ENCODE assay signal across 1 cellular context in genomic region chr11:65779919-65780769, GRCh38.
A peak's percentile ranks its signal among the peaks of the same experiment; 100 is the strongest.
TF ChIP-seq lines count a peak whose summit lies in the region.

No MANE protein-coding gene starts in this region.

TF ChIP-seq in GM12878, 131 proteins besides CTCF, POLR2A, EP300 and RAD21 (continued from another document and continues in another):
- TF ChIP-seq, protein P1, sequence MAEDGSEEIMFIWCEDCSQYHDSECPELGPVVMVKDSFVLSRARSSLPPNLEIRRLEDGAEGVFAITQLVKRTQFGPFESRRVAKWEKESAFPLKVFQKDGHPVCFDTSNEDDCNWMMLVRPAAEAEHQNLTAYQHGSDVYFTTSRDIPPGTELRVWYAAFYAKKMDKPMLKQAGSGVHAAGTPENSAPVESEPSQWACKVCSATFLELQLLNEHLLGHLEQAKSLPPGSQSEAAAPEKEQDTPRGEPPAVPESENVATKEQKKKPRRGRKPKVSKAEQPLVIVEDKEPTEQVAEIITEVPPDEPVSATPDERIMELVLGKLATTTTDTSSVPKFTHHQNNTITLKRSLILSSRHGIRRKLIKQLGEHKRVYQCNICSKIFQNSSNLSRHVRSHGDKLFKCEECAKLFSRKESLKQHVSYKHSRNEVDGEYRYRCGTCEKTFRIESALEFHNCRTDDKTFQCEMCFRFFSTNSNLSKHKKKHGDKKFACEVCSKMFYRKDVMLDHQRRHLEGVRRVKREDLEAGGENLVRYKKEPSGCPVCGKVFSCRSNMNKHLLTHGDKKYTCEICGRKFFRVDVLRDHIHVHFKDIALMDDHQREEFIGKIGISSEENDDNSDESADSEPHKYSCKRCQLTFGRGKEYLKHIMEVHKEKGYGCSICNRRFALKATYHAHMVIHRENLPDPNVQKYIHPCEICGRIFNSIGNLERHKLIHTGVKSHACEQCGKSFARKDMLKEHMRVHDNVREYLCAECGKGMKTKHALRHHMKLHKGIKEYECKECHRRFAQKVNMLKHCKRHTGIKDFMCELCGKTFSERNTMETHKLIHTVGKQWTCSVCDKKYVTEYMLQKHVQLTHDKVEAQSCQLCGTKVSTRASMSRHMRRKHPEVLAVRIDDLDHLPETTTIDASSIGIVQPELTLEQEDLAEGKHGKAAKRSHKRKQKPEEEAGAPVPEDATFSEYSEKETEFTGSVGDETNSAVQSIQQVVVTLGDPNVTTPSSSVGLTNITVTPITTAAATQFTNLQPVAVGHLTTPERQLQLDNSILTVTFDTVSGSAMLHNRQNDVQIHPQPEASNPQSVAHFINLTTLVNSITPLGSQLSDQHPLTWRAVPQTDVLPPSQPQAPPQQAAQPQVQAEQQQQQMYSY (CRISPR knock-in tag; IDR thresholded peaks at IDR 0.05): no peak
- TF ChIP-seq E2F8 (IDR thresholded peaks at IDR 0.05; ENCODE audit: low read depth, partially characterized antibody): no peak
- no peak for TF ChIP-seq ATF7 (IDR thresholded peaks at IDR 0.05; ENCODE audit: low read depth)
- peak; percentile 54 to 65; a peak in 3 of 4 replicates for TF ChIP-seq BHLHE40 (IDR thresholded peaks at IDR 0.05; ENCODE audit: borderline replicate concordance in 1 of 2, low read depth in 2 of 2, low read length in 1 of 2)
- peak; percentile 60; the same call in 1 of the 2 replicates for TF ChIP-seq MXI1 (IDR thresholded peaks at IDR 0.05; ENCODE audit: low read depth, low read length)
- TF ChIP-seq ASH2L (IDR thresholded peaks at IDR 0.05; ENCODE audit: borderline replicate concordance, low read depth): no peak
- no peak for TF ChIP-seq IKZF2 (IDR thresholded peaks at IDR 0.05)
- no peak for TF ChIP-seq NR2C2 (IDR thresholded peaks at IDR 0.05; ENCODE audit: borderline replicate concordance, control insufficient read depth, insufficient read length, low read depth)
- no peak for TF ChIP-seq SPI1 (IDR thresholded peaks at IDR 0.05; ENCODE audit: borderline replicate concordance, insufficient read depth, low read depth, low read length)
- TF ChIP-seq TCF3 (IDR thresholded peaks at IDR 0.05; ENCODE audit: borderline replicate concordance, insufficient read depth, low read depth, low read length): no peak
- TF ChIP-seq LARP7 (IDR thresholded peaks at IDR 0.05): peak; percentile 82; the same call in 1 of the 2 replicates
- TF ChIP-seq CBFB (IDR thresholded peaks at IDR 0.05; ENCODE audit: low read depth): no peak
- no peak for TF ChIP-seq NR2C1 (IDR thresholded peaks at IDR 0.05)
- TF ChIP-seq SP1 (IDR thresholded peaks at IDR 0.05; ENCODE audit: low read depth, low read length): no peak
- no peak for TF ChIP-seq TCF7 (IDR thresholded peaks at IDR 0.05; ENCODE audit: borderline replicate concordance)
- no peak for TF ChIP-seq MEF2B (IDR thresholded peaks at IDR 0.05; ENCODE audit: partially characterized antibody, poor library complexity, severe bottlenecking)
- TF ChIP-seq ZNF24 (IDR thresholded peaks at IDR 0.05): no peak
- TF ChIP-seq GABPA (IDR thresholded peaks at IDR 0.05; ENCODE audit: low read depth): no peak
- TF ChIP-seq SIN3A (IDR thresholded peaks at IDR 0.05; ENCODE audit: low read depth, low read length): peak; percentile 89
- TF ChIP-seq RAD51 (IDR thresholded peaks at IDR 0.05): no peak
- no peak for TF ChIP-seq PML (IDR thresholded peaks at IDR 0.05; ENCODE audit: low read length)
- peak; percentile 91 for TF ChIP-seq SMC3 (IDR thresholded peaks at IDR 0.05; ENCODE audit: borderline replicate concordance, low read length)
- TF ChIP-seq TAF1 (IDR thresholded peaks at IDR 0.05; ENCODE audit: borderline replicate concordance, low read depth, low read length): no peak
- peak; percentile 31; the same call in 1 of the 2 replicates for TF ChIP-seq BACH1 (IDR thresholded peaks at IDR 0.05; ENCODE audit: borderline replicate concordance)
- no peak for TF ChIP-seq MTA2 (IDR thresholded peaks at IDR 0.05; ENCODE audit: low read depth)
- TF ChIP-seq, protein P2, sequence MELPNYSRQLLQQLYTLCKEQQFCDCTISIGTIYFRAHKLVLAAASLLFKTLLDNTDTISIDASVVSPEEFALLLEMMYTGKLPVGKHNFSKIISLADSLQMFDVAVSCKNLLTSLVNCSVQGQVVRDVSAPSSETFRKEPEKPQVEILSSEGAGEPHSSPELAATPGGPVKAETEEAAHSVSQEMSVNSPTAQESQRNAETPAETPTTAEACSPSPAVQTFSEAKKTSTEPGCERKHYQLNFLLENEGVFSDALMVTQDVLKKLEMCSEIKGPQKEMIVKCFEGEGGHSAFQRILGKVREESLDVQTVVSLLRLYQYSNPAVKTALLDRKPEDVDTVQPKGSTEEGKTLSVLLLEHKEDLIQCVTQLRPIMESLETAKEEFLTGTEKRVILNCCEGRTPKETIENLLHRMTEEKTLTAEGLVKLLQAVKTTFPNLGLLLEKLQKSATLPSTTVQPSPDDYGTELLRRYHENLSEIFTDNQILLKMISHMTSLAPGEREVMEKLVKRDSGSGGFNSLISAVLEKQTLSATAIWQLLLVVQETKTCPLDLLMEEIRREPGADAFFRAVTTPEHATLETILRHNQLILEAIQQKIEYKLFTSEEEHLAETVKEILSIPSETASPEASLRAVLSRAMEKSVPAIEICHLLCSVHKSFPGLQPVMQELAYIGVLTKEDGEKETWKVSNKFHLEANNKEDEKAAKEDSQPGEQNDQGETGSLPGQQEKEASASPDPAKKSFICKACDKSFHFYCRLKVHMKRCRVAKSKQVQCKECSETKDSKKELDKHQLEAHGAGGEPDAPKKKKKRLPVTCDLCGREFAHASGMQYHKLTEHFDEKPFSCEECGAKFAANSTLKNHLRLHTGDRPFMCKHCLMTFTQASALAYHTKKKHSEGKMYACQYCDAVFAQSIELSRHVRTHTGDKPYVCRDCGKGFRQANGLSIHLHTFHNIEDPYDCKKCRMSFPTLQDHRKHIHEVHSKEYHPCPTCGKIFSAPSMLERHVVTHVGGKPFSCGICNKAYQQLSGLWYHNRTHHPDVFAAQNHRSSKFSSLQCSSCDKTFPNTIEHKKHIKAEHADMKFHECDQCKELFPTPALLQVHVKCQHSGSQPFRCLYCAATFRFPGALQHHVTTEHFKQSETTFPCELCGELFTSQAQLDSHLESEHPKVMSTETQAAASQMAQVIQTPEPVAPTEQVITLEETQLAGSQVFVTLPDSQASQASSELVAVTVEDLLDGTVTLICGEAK (IDR thresholded peaks at IDR 0.05; ENCODE audit: borderline replicate concordance): no peak
- TF ChIP-seq NFIC (IDR thresholded peaks at IDR 0.05; ENCODE audit: low read depth, low read length): no peak
- 0 out of 2 replicates have a peak, but pooled peaks have one; percentile 49 for TF ChIP-seq CBX5 (IDR thresholded peaks at IDR 0.05; ENCODE audit: low read depth)
- 0 out of 2 replicates have a peak, but pooled peaks have one; percentile 37 for TF ChIP-seq ZNF217 (IDR thresholded peaks at IDR 0.05)
- no peak for TF ChIP-seq NBN (IDR thresholded peaks at IDR 0.05)
- TF ChIP-seq MLLT1 (IDR thresholded peaks at IDR 0.05): no peak
- no peak for TF ChIP-seq ZNF622 (IDR thresholded peaks at IDR 0.05)
- no peak for TF ChIP-seq ETV6 (conservative IDR thresholded peaks at IDR 0.05 in 1 of 2, IDR thresholded peaks at IDR 0.05 in 1 of 2; ENCODE audit: borderline replicate concordance in 1 of 2, low read depth in 1 of 2)
- TF ChIP-seq CHD1 (IDR thresholded peaks at IDR 0.05; ENCODE audit: low read depth, low read length): no peak
- TF ChIP-seq, protein P3, sequence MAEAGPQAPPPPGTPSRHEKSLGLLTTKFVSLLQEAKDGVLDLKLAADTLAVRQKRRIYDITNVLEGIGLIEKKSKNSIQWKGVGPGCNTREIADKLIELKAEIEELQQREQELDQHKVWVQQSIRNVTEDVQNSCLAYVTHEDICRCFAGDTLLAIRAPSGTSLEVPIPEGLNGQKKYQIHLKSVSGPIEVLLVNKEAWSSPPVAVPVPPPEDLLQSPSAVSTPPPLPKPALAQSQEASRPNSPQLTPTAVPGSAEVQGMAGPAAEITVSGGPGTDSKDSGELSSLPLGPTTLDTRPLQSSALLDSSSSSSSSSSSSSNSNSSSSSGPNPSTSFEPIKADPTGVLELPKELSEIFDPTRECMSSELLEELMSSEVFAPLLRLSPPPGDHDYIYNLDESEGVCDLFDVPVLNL (IDR thresholded peaks at IDR 0.05; ENCODE audit: low read depth, low read length): no peak
- no peak for TF ChIP-seq STAT1 (conservative IDR thresholded peaks at IDR 0.05)
- no peak for TF ChIP-seq EGR1 (IDR thresholded peaks at IDR 0.05; ENCODE audit: borderline replicate concordance in 1 of 2, low read depth in 2 of 2, low read length in 2 of 2)
- TF ChIP-seq IRF5 (IDR thresholded peaks at IDR 0.05; ENCODE audit: borderline replicate concordance): no peak
- TF ChIP-seq CEBPB (IDR thresholded peaks at IDR 0.05; ENCODE audit: borderline replicate concordance in 1 of 2, low read depth in 2 of 2, low read length in 2 of 2): no peak
- peak; percentile 91; the same call in 1 of the 2 replicates for TF ChIP-seq RB1 (IDR thresholded peaks at IDR 0.05; ENCODE audit: borderline replicate concordance)
- 0 out of 2 replicates have a peak, but pooled peaks have one; percentile 12 for TF ChIP-seq ATF3 (IDR thresholded peaks at IDR 0.05; ENCODE audit: borderline replicate concordance, extremely low read depth, low read depth, low read length)
- no peak for TF ChIP-seq PKNOX1 (IDR thresholded peaks at IDR 0.05)
- TF ChIP-seq IRF3 (IDR thresholded peaks at IDR 0.05): no peak
- TF ChIP-seq HCFC1 (IDR thresholded peaks at IDR 0.05; ENCODE audit: low read length): no peak
